ENCODE assay signal across 1 cellular context in genomic region chr16:4734730-4735575, GRCh38.
TF ChIP-seq lines count a peak whose summit lies in the region.

No MANE protein-coding gene starts in this region.

TF ChIP-seq in endothelial cell of umbilical vein, 7 proteins besides CTCF, POLR2A, EP300 and RAD21:
- TF ChIP-seq MYC (IDR thresholded peaks at IDR 0.05; ENCODE audit: low read depth, low read length) (no peak), FOS (IDR thresholded peaks at IDR 0.05; ENCODE audit: borderline replicate concordance, insufficient read depth, low read length) (no peak), POLR2AphosphoS5 (IDR thresholded peaks at IDR 0.05; ENCODE audit: insufficient read depth, low read depth, low read length) (peak; percentile 25), EZH2 (IDR thresholded peaks at IDR 0.05; ENCODE audit: borderline replicate concordance, low read depth, low read length, severe bottlenecking) (no peak), MAX (IDR thresholded peaks at IDR 0.05; ENCODE audit: insufficient read depth, insufficient read length) (peak; percentile 62), GATA2 (IDR thresholded peaks at IDR 0.05; ENCODE audit: insufficient read depth, insufficient read length, low read depth, low read length) (no peak), JUN (IDR thresholded peaks at IDR 0.05; ENCODE audit: borderline replicate concordance, insufficient read depth, insufficient read length, low read depth) (no peak)
TF ChIP-seq in endothelial cell of umbilical vein: peak in this region for 2.
